ENCODE assay signal across 8 cellular contexts in genomic region chr1:201023517-201023902, GRCh38. TPM values are rescaled to one million over a fixed set of nuclear protein-coding genes. Genes with fewer than 3 reads are reported as not detected.
DNase-seq lines count a peak whose midpoint lies in the region; ATAC-seq, FAIRE-seq and TF ChIP-seq lines count a peak whose summit lies in the region.

A gene with protein sequence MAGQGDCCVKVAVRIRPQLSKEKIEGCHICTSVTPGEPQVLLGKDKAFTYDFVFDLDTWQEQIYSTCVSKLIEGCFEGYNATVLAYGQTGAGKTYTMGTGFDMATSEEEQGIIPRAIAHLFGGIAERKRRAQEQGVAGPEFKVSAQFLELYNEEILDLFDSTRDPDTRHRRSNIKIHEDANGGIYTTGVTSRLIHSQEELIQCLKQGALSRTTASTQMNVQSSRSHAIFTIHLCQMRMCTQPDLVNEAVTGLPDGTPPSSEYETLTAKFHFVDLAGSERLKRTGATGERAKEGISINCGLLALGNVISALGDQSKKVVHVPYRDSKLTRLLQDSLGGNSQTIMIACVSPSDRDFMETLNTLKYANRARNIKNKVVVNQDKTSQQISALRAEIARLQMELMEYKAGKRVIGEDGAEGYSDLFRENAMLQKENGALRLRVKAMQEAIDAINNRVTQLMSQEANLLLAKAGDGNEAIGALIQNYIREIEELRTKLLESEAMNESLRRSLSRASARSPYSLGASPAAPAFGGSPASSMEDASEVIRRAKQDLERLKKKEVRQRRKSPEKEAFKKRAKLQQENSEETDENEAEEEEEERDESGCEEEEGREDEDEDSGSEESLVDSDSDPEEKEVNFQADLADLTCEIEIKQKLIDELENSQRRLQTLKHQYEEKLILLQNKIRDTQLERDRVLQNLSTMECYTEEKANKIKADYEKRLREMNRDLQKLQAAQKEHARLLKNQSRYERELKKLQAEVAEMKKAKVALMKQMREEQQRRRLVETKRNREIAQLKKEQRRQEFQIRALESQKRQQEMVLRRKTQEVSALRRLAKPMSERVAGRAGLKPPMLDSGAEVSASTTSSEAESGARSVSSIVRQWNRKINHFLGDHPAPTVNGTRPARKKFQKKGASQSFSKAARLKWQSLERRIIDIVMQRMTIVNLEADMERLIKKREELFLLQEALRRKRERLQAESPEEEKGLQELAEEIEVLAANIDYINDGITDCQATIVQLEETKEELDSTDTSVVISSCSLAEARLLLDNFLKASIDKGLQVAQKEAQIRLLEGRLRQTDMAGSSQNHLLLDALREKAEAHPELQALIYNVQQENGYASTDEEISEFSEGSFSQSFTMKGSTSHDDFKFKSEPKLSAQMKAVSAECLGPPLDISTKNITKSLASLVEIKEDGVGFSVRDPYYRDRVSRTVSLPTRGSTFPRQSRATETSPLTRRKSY (N-terminal part only) (minus strand): TSS chr1:201023714. CDS start chr1:201023383, 331 bp downstream.

- no peak within 1 kb of the TSS for H2BK120ac ChIP-seq in H1 (replicated peaks; ENCODE audit: low read depth, low read length)

- peak within 1 kb of the TSS; percentile 68; the same call in 1 of the 2 replicates for H2BK12ac ChIP-seq in H1 (ENCODE audit: low read depth, low read length)

- peak within 1 kb of the TSS; percentile 53; the same call in 1 of the 2 replicates for H2AK5ac ChIP-seq in H1 (ENCODE audit: low read depth, low read length)

- H3K18ac ChIP-seq in H1 (ENCODE audit: extremely low read depth, low read length) = peak within 1 kb of the TSS; percentile 88

- TF ChIP-seq RAD21 in H1 (IDR thresholded peaks at IDR 0.05 in 1 of 2, conservative IDR thresholded peaks at IDR 0.05 in 1 of 2; ENCODE audit: low read depth in 2 of 2, low read length in 2 of 2) = no peak

- H2BK15ac ChIP-seq in H1 (ENCODE audit: low read length) = peak within 1 kb of the TSS; percentile 72; the same call in 1 of the 2 replicates

- peak within 1 kb of the TSS; percentile 19 for H3K4ac ChIP-seq in H1 (replicated peaks; ENCODE audit: insufficient read length, low read depth, low read length)

- peak; percentile 52 for ATAC-seq in HG03442 (IDR thresholded peaks at IDR 0.05; ENCODE audit: unreplicated experiment)

- H2BK20ac ChIP-seq in H1 (ENCODE audit: low read length) = 0 out of 2 replicates have a peak within 1 kb of the TSS, but pooled peaks have one; percentile 72

- H3K27me3 ChIP-seq in BJ (ENCODE audit: control insufficient read depth, insufficient read depth, low read length) (peaks cover 19% of the 10 kb centered on the region), H1 (replicated peaks in 1 of 4; ENCODE audit: control insufficient read depth in 3 of 4, extremely low read depth in 1 of 4, insufficient read depth in 3 of 4, low read length in 3 of 4) (peaks cover 0 to 5% (median under 1%) of the 10 kb centered on the region in 4 experiments; a peak in 2 of 7 replicates), mononuclear cell (ENCODE audit: insufficient read depth, low read length) (no peaks in the 10 kb centered on the region)

- no peak for DNase-seq in BJ (ENCODE audit: low read depth)
- peak; percentile 85 for DNase-seq in GM19238 (ENCODE audit: insufficient read length, low spot score)
- DNase-seq in NCI-H748 treated with DMSO at 0.1 percent for 48 hours (lab: John Stamatoyannopoulos, UW) = peak; percentile 52
- peak in 1 of 2 experiments; percentile 92 for DNase-seq in H1 (ENCODE audit: low read depth in 1 of 2, low spot score in 2 of 2)
- DNase-seq in stimulated activated CD8-positive, alpha-beta memory T cell treated with anti-CD3 and anti-CD28 coated beads, Interleukin-4, amount 100 ng/mL, for 4 hours (ENCODE audit: low read depth in 2 of 2, low spot score in 1 of 2) = peak; percentile 72 to 86

- peaks cover under 1% of the 10 kb centered on the region for H3K79me1 ChIP-seq in H1 (ENCODE audit: low read depth, low read length)

- POLR2A ChIA-PET in BJ (lab: Charles Lee) (no interaction called here), H1 (lab: Charles Lee; ENCODE audit: partially characterized antibody) (interaction anchor here (1.1 to 6.8 kb wide), 6 partner anchors 10 to 131 kb away, joined by 3 to 41 read pairs (median 6); partner anchors contain the start of gene INAVA)
- POLR2A ChIA-PET in activated CD8-positive, alpha-beta memory T cell treated with anti-CD3 and anti-CD28 coated beads for 36 hours (lab: Charles Lee) = interaction anchor here (1.2 kb wide), 1 partner anchor 8 kb away, joined by 6 read pairs; no protein-coding TSS in a partner anchor

- H4K20me1 ChIP-seq in H1 (replicated peaks in 1 of 2; ENCODE audit: control insufficient read depth in 1 of 2, insufficient read depth in 2 of 2, low read length in 2 of 2) = peaks cover 0 to 3% of the 10 kb centered on the region in 2 experiments

- H3K9ac ChIP-seq in H1 (replicated peaks in 1 of 4; ENCODE audit: extremely low read depth in 1 of 4, low read depth in 3 of 4, low read length in 3 of 4) = peak within 1 kb of the TSS in 2 of 4 experiments; percentile 8 to 63; a peak in 2 of 7 replicates

- peak within 1 kb of the TSS; percentile 71 for H4K8ac ChIP-seq in H1 (ENCODE audit: extremely low read depth, insufficient read depth, low read length)

- no peaks in the 10 kb centered on the region for H3K36me3 ChIP-seq in BJ (ENCODE audit: control insufficient read depth, insufficient read depth, low read length)
- H3K36me3 ChIP-seq in H1 (ENCODE audit: control insufficient read depth in 2 of 4, insufficient read depth in 4 of 4, low read length in 3 of 4) = peaks cover 0 to 3% (median 0%) of the 10 kb centered on the region in 4 experiments; a peak in 3 of 8 replicates

- peaks cover 18% of the 10 kb centered on the region; the same call in 1 of the 2 replicates for H3K23me2 ChIP-seq in H1 (ENCODE audit: low read depth, low read length)

- CTCF ChIA-PET in BJ (lab: Yijun Ruan, JAX) (interaction anchor here (1.1 to 1.6 kb wide), 2 partner anchors 15 to 22 kb away, joined by 3 read pairs; no protein-coding TSS in a partner anchor), H1 (lab: Charles Lee; ENCODE audit: partially characterized antibody) (interaction anchor here (1.2 to 23.5 kb wide), 12 partner anchors 8 to 90 kb away, joined by 3 to 532 read pairs (median 24); no protein-coding TSS in a partner anchor)
- CTCF ChIA-PET in activated CD8-positive, alpha-beta memory T cell treated with anti-CD3 and anti-CD28 coated beads for 36 hours (lab: Charles Lee) = interaction anchor here (1.1 to 3.4 kb wide), 3 partner anchors 12 to 51 kb away, joined by 3 to 18 read pairs (median 3); no protein-coding TSS in a partner anchor

- peak within 1 kb of the TSS; percentile 34 for H3K56ac ChIP-seq in H1 (replicated peaks; ENCODE audit: insufficient read length, low read depth, low read length)

- peak within 1 kb of the TSS; percentile 29 for H3K4me3 ChIP-seq in BJ (ENCODE audit: low read depth, low read length)
- H3K4me3 ChIP-seq in H1 (ENCODE audit: extremely low read depth in 1 of 4, insufficient read depth in 2 of 4, low read depth in 3 of 4, low read length in 4 of 4) = peak within 1 kb of the TSS; percentile 64 to 84 (median 67)
- H3K4me3 ChIP-seq in mononuclear cell (ENCODE audit: low read length) = peak within 1 kb of the TSS; percentile 67

- WGBS in H1 (ENCODE audit: extremely low coverage in 1 of 2, insufficient coverage in 1 of 2, insufficient read length in 1 of 2, insufficient replicate concordance in 2 of 2, low coverage in 1 of 2, low lambda C conversion rate in 2 of 2, missing lambda C conversion rate in 1 of 2), 2 experiments = 5% methylated on average over 4 of the region's 53 CpGs; no CpG with 5 or more reads in 1 of the 2 experiments

- no peak within 1 kb of the TSS for H2AFZ ChIP-seq in H1 (ENCODE audit: low read length)

- peak within 1 kb of the TSS; percentile 58 for H4K91ac ChIP-seq in H1 (replicated peaks; ENCODE audit: insufficient read length, low read length)

- peak within 1 kb of the TSS; percentile 56; the same call in 1 of the 2 replicates for H2BK5ac ChIP-seq in H1 (ENCODE audit: low read depth, low read length)

- no peak within 1 kb of the TSS for H3K14ac ChIP-seq in H1 (ENCODE audit: insufficient read length)

- TF ChIP-seq CTCF in BJ (IDR thresholded peaks at IDR 0.05; ENCODE audit: insufficient read depth, low read depth, low read length) = no peak
- no peak for TF ChIP-seq CTCF in H1 (IDR thresholded peaks at IDR 0.05; ENCODE audit: control extremely low read depth in 1 of 3, insufficient read depth in 1 of 3, low read depth in 1 of 3, low read length in 3 of 3)

- no peak for TF ChIP-seq EP300 in H1 (IDR thresholded peaks at IDR 0.05; ENCODE audit: borderline replicate concordance in 1 of 2, low read depth in 2 of 2, low read length in 2 of 2)

- peak within 1 kb of the TSS; percentile 81 to 90 for H3K4me2 ChIP-seq in H1 (ENCODE audit: insufficient read depth in 1 of 2, low read depth in 2 of 2, low read length in 2 of 2)

- H3K79me2 ChIP-seq in H1 (ENCODE audit: control insufficient read depth in 1 of 2, insufficient read depth in 2 of 2, low read length in 2 of 2) = peaks cover 0 to 18% of the 10 kb centered on the region in 2 experiments; a peak in 2 of 4 replicates

- no peak within 1 kb of the TSS for H3K23ac ChIP-seq in H1 (ENCODE audit: insufficient read length)

- H3K9me3 ChIP-seq in H1 (ENCODE audit: insufficient read depth in 2 of 2, low read depth in 1 of 2, low read length in 1 of 2) = no peaks in the 10 kb centered on the region
- H3K9me3 ChIP-seq in mononuclear cell (ENCODE audit: low read depth, low read length) = no peaks in the 10 kb centered on the region

- H3K4me1 ChIP-seq in H1 (replicated peaks in 1 of 4; ENCODE audit: control insufficient read depth in 3 of 4, insufficient read depth in 4 of 4, low read length in 3 of 4) (peaks cover 22 to 49% (median 37%) of the 10 kb centered on the region in 4 experiments), mononuclear cell (ENCODE audit: insufficient read depth, low read length) (peaks cover 94% of the 10 kb centered on the region)

- TF ChIP-seq POLR2A in H1 (IDR thresholded peaks at IDR 0.05; ENCODE audit: control extremely low read depth in 1 of 2, low read depth in 2 of 2, low read length in 2 of 2) = no peak

- H3K27ac ChIP-seq in H1 (ENCODE audit: low read depth, low read length) = no peak within 1 kb of the TSS

- no peak within 1 kb of the TSS for H4K5ac ChIP-seq in H1 (ENCODE audit: insufficient read length, low read depth, low read length)

- FAIRE-seq in H1 (lab: Jason Lieb, UNC) = no peak

RNA-seq across cellular contexts. Expression of the gene that starts here (rescaled TPM):
- polyA plus RNA-seq in BJ (2011; rRNA removed) (0.05 and 0.10 TPM in 2 replicates), H1 (2011; rRNA removed) (10.8 and 20.1 TPM in 2 replicates)
- 0.05 and 0.28 TPM in 2 replicates for polyA minus RNA-seq in BJ (2011; rRNA and poly(A)+ RNA removed)
- total RNA-seq in activated CD8-positive, alpha-beta memory T cell treated with anti-CD3 and anti-CD28 coated beads for 36 hours = 10 to 100 TPM; 47.2 to 49.6 TPM
- total RNA-seq in H1 (2021; fragmentation: NEBNext Ultra II Directional; extraction: Animal tissue kit (Norgen Biotek cat#: 25700)) = 26.5 and 27.2 TPM in 2 replicates
- 12.4 TPM for polyA plus RNA-seq in H1 (2011; cell fraction: cytosol; rRNA removed)
- polyA plus RNA-seq in H1 (2011; cell fraction: nucleus; rRNA removed) = 38.7 TPM
- 10.4 to 15.3 TPM (median 13.4 TPM) in 4 replicates for polyA plus RNA-seq in H1 (2012, experiment 1 of 2)
- 10.2 TPM for polyA plus RNA-seq in H1 (2012, experiment 2 of 2)
- polyA plus RNA-seq in H1 (2013, experiment 1 of 2) = 9.0 TPM
- 8.8 TPM for polyA plus RNA-seq in H1 (2013, experiment 2 of 2)
- polyA minus RNA-seq in H1 (2011; rRNA and poly(A)+ RNA removed) = 15.0 and 21.9 TPM in 2 replicates
- polyA minus RNA-seq in H1 (2011; cell fraction: cytosol; rRNA and poly(A)+ RNA removed) = 17.5 TPM
- 22.0 TPM for polyA minus RNA-seq in H1 (2011; cell fraction: nucleus; rRNA and poly(A)+ RNA removed)
- 41.1 TPM for total RNA-seq in mononuclear cell
